19 cellular contexts compared by ENCODE assay signal in genomic region chr9:7053903-7054302, GRCh38.
DNase-seq lines count a peak whose midpoint lies in the region; ATAC-seq and TF ChIP-seq lines count a peak whose summit lies in the region.
"Had no signal": no experiment of that assay in that cellular context is flagged by ENCODE, and none has a peak within 500 bp of the region (broad histone marks: within the 10 kb centered on the region; RNA-seq: fewer than 3 reads in every experiment).

No MANE protein-coding gene starts in this region.

- H3K18ac ChIP-seq in mesendoderm (ENCODE audit: low read length) = no peak overlapping the region

- no peak overlapping the region for H3K23ac ChIP-seq in mesendoderm (ENCODE audit: low read length)

- no peak overlapping the region for H3K56ac ChIP-seq in mesendoderm (ENCODE audit: low read length)

- no peak overlapping the region for H4K8ac ChIP-seq in mesendoderm (ENCODE audit: low read depth, low read length)

- H2BK15ac ChIP-seq in mesendoderm (replicated peaks; ENCODE audit: low read depth) = no peak overlapping the region

- H3K36me3 ChIP-seq in endodermal cell (ENCODE audit: control insufficient read depth, insufficient read depth, low read length) (peaks cover 22% of the 10 kb centered on the region), mesendoderm (ENCODE audit: control insufficient read depth, insufficient read depth, low read length) (no peaks in the 10 kb centered on the region)

- no peak for ATAC-seq in HG03025 (IDR thresholded peaks at IDR 0.05; ENCODE audit: low FRiP score, unreplicated experiment)
- no peak for ATAC-seq in GM18909 (IDR thresholded peaks at IDR 0.05; ENCODE audit: poor library complexity, unreplicated experiment)
- ATAC-seq: A549 had no signal

- H3K27me3 ChIP-seq in endodermal cell (ENCODE audit: control insufficient read depth, insufficient read depth, low read length, poor library complexity, severe bottlenecking) (no peaks in the 10 kb centered on the region), mesendoderm (ENCODE audit: insufficient read depth, low read length, poor library complexity) (no peaks in the 10 kb centered on the region)

- no peaks in the 10 kb centered on the region for H3K79me2 ChIP-seq in mesendoderm (ENCODE audit: control insufficient read depth, insufficient read depth, low read length)

- H3K9ac ChIP-seq in endodermal cell (ENCODE audit: extremely low read depth, low read length, poor library complexity, severe bottlenecking) (no peak overlapping the region), mesendoderm (ENCODE audit: low read length) (no peak overlapping the region)

- no peaks in the 10 kb centered on the region for H3K9me3 Mint-ChIP-seq in endodermal cell
- H3K9me3 Mint-ChIP-seq in immature natural killer cell = no peaks in the 10 kb centered on the region
- H3K9me3 Mint-ChIP-seq: CD4-positive, alpha-beta T cell had no signal

- peaks cover 4% of the 10 kb centered on the region for H3K36me3 Mint-ChIP-seq in endodermal cell (ENCODE audit: low read depth)
- peaks cover 0 to 31% (median 11%) of the 10 kb centered on the region in 3 donors for H3K36me3 Mint-ChIP-seq in immature natural killer cell

- H3K27ac Mint-ChIP-seq in endodermal cell (no peak overlapping the region), immature natural killer cell (no peak overlapping the region)
- H3K27ac Mint-ChIP-seq: CD4-positive, alpha-beta T cell had no signal

- peak; percentile 58 for TF ChIP-seq CTCF in endodermal cell (conservative IDR thresholded peaks at IDR 0.05)

- H2BK120ac ChIP-seq in mesendoderm (ENCODE audit: low read depth, low read length) = no peak overlapping the region

- no peak overlapping the region for H3K4me2 ChIP-seq in mesendoderm (ENCODE audit: low read length)
- H3K4me2 ChIP-seq: A549 had no signal

- H3K4me1 ChIP-seq in endodermal cell (ENCODE audit: control insufficient read depth, insufficient read depth, low read length) = no peaks in the 10 kb centered on the region
- no peaks in the 10 kb centered on the region for H3K4me1 ChIP-seq in mesendoderm (ENCODE audit: control insufficient read depth, low read depth, low read length)
- H3K4me1 ChIP-seq: A549, Caco-2 had no signal

- H3K4me1 Mint-ChIP-seq in endodermal cell (peaks cover 10% of the 10 kb centered on the region), immature natural killer cell (peaks cover 8 to 20% of the 10 kb centered on the region in 2 donors)

- no peak overlapping the region for H4K5ac ChIP-seq in mesendoderm (ENCODE audit: low read length)

- WGBS in endodermal cell (ENCODE audit: insufficient coverage in 1 of 2, insufficient read length in 1 of 2), 2 experiments = 62% methylated on average over 2 of the region's 2 CpGs; no CpG with 5 or more reads in 1 of the 2 experiments
- WGBS in mesendoderm (ENCODE audit: extremely low coverage, insufficient coverage, low lambda C conversion rate) = no CpG with 5 or more reads among the region's 2 CpGs

- H3K4me3 ChIP-seq in endodermal cell (ENCODE audit: low read length) (no peak overlapping the region), mesendoderm (ENCODE audit: low read length) (no peak overlapping the region)
- H3K4me3 ChIP-seq: A549 had no signal

- no peak overlapping the region for H2AK5ac ChIP-seq in mesendoderm (ENCODE audit: low read length)

- H2BK5ac ChIP-seq in mesendoderm (ENCODE audit: low read length) = no peak overlapping the region

- H3K27me3 Mint-ChIP-seq in endodermal cell (ENCODE audit: insufficient read depth) (no peaks in the 10 kb centered on the region), immature natural killer cell (ENCODE audit: low read depth in 3 of 3) (peaks cover 5 to 6% (median 6%) of the 10 kb centered on the region in 3 donors)
- H3K27me3 Mint-ChIP-seq: CD4-positive, alpha-beta T cell had no signal

- no peak overlapping the region for H3K4me3 Mint-ChIP-seq in endodermal cell
- no peak overlapping the region for H3K4me3 Mint-ChIP-seq in immature natural killer cell
- H3K4me3 Mint-ChIP-seq: CD4-positive, alpha-beta T cell had no signal

- no peak overlapping the region for H3K4ac ChIP-seq in mesendoderm (ENCODE audit: low read depth, low read length)

- DNase-seq in NCI-H1092 treated with DMSO at 0.1 percent for 48 hours (lab: John Stamatoyannopoulos, UW) (peak; percentile 34), NCI-H1092 (lab: John Stamatoyannopoulos, UW) (no peak), NCI-H69 (lab: John Stamatoyannopoulos, UW) (peak; percentile 16), endodermal cell (no peak), mesendoderm (peak; percentile 14), immature natural killer cell (no peak)
- DNase-seq: AML-193; Caco-2; CD4-positive, alpha-beta T cell; DMS79; GDM1; GOT3; H7; IMR-90 had no signal

- no peaks in the 10 kb centered on the region for H3K9me3 ChIP-seq in endodermal cell (ENCODE audit: control insufficient read depth, low read length)
- H3K9me3 ChIP-seq: A549, Caco-2 had no signal

- no peaks in the 10 kb centered on the region for H3K79me1 ChIP-seq in mesendoderm (ENCODE audit: low read length)

- H3K27ac ChIP-seq in endodermal cell (ENCODE audit: low read depth, low read length) (no peak overlapping the region), mesendoderm (ENCODE audit: low read depth, low read length) (no peak overlapping the region)
- H3K27ac ChIP-seq: 22Rv1, A549, C4-2B had no signal

Comparison
In these comparisons a context has a peak if more than half of its experiments do, and no peak if none do; other contexts are left out.
1. DNase-seq: peak in NCI-H1092 treated with DMSO at 0.1 percent for 48 hours (single experiment), NCI-H69 (single experiment) and mesendoderm (single experiment); none in NCI-H1092 (single experiment), endodermal cell (single experiment) and immature natural killer cell (0 of 3).